Comparison of ENCODE assay signal across 9 cellular contexts in the genomic region with DNA sequence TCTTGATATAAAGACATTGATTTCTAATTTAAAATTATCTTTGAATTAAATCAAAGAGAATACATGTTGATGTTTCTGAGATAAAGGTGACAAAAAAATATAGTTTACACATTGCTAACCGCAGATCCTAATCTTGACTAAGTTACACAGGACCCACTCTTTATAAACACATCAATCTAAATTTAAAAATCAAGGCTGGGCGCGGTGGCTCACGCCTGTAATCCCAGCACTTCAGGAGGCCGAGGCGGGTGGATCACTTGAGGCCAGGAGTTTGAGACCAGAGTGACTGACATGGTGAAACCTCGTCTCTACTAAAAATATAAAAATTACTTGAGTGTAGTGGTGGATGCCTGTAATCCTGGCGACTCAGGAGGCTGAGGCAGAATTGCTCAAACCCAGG. TPM values are rescaled to one million over a fixed set of nuclear protein-coding genes. Genes with fewer than 3 reads are reported as not detected.
DNase-seq lines count a peak whose midpoint lies in the region; ATAC-seq and TF ChIP-seq lines count a peak whose summit lies in the region.
"Had no signal": no experiment of that assay in that cellular context is flagged by ENCODE, and none has a peak within 500 bp of the region (broad histone marks: within the 10 kb centered on the region; RNA-seq: fewer than 3 reads in every experiment).

No MANE protein-coding gene starts in this region.

- TF ChIP-seq POLR2A in right lobe of liver (IDR thresholded peaks at IDR 0.05): no peak

- no peaks in the 10 kb centered on the region for H3K9me3 ChIP-seq in right lobe of liver
- no peaks in the 10 kb centered on the region for H3K9me3 ChIP-seq in tibial artery

- peak overlapping the region; percentile 49 for H3K27ac Mint-ChIP-seq in activated naive CD4-positive, alpha-beta T cell treated with anti-CD3 and anti-CD28 coated beads, Interleukin-2, amount 10 ng/mL, durations not matched to agents 7 days and 5 days
- no peak overlapping the region for H3K27ac Mint-ChIP-seq in activated naive CD4-positive, alpha-beta T cell treated with anti-CD3 and anti-CD28 coated beads, Interleukin-2, amount 50 U/mL, for 72 hours
- H3K27ac Mint-ChIP-seq in activated T-helper 2 cell treated with anti-CD3 and anti-CD28 coated beads, Interferon-gamma antibody, Interleukin-2, Interleukin-4, amounts not matched to agents 10 μg/mL and 5 μg/mL and 100 μg/mL, durations not matched to agents 14 hours and 24 hours and 36 hours: no peak overlapping the region

- intact Hi-C loops in activated T-helper 2 cell treated with anti-CD3 and anti-CD28 coated beads, Interferon-gamma antibody, Interleukin-2, Interleukin-4, amounts not matched to agents 10 μg/mL and 5 μg/mL and 100 μg/mL, durations not matched to agents 14 hours and 24 hours and 36 hours (cut with micrococcal nuclease): no loop called here
- intact Hi-C loops in right lobe of liver (cut with DNase I): no loop called here
- intact Hi-C loops in tibial artery (cut with DNase I; ENCODE audit: low total_unique reads): no loop called here

- ATAC-seq in activated naive CD4-positive, alpha-beta T cell treated with anti-CD3 and anti-CD28 coated beads, Interleukin-2, amount 50 U/mL, for 72 hours: no peak
- ATAC-seq in right lobe of liver (no peak), HG03108 (IDR thresholded peaks at IDR 0.05; ENCODE audit: unreplicated experiment) (no peak)

- H3K4me3 Mint-ChIP-seq in activated naive CD4-positive, alpha-beta T cell treated with anti-CD3 and anti-CD28 coated beads, Interleukin-2, amount 10 ng/mL, durations not matched to agents 7 days and 5 days: peak overlapping the region; percentile 57
- peak overlapping the region; percentile 39 for H3K4me3 Mint-ChIP-seq in activated T-helper 2 cell treated with anti-CD3 and anti-CD28 coated beads, Interferon-gamma antibody, Interleukin-2, Interleukin-4, amounts not matched to agents 10 μg/mL and 5 μg/mL and 100 μg/mL, durations not matched to agents 14 hours and 24 hours and 36 hours (ENCODE audit: low read depth)

- peaks cover 0 to 1% (median 0%) of the 10 kb centered on the region in 4 donors for H3K36me3 ChIP-seq in right lobe of liver
- H3K36me3 ChIP-seq in tibial artery: peaks cover 0 to 5% (median 0%) of the 10 kb centered on the region in 3 donors

- POLR2A ChIA-PET in GM10248 (lab: Yijun Ruan, JAX): no interaction called here

- H3K4me1 ChIP-seq in right lobe of liver (peaks cover 0 to 13% (median 4%) of the 10 kb centered on the region in 4 donors), tibial artery (peaks cover 0 to 38% (median 16%) of the 10 kb centered on the region in 4 donors)

- CTCF ChIA-PET in activated naive CD4-positive, alpha-beta T cell treated with anti-CD3 and anti-CD28 coated beads, Interleukin-2, amount 10 ng/mL, durations not matched to agents 7 days and 5 days (lab: Charles Lee): interaction anchor here (4.2 kb wide), 1 partner anchor 12 kb away, joined by 33 read pairs; no protein-coding TSS in a partner anchor
- CTCF ChIA-PET in GM10248 (lab: Yijun Ruan, JAX): interaction anchor here (5.4 kb wide), 1 partner anchor 12 kb away, joined by 54 read pairs; no protein-coding TSS in a partner anchor

- 80% methylated on average over 8 of the region's 8 CpGs for WGBS in right lobe of liver (ENCODE audit: insufficient coverage, low coverage, low lambda C conversion rate, missing lambda C conversion rate)

- peaks cover 11% of the 10 kb centered on the region for H3K4me1 Mint-ChIP-seq in activated naive CD4-positive, alpha-beta T cell treated with anti-CD3 and anti-CD28 coated beads, Interleukin-2, amount 10 ng/mL, durations not matched to agents 7 days and 5 days
- peaks cover 8% of the 10 kb centered on the region for H3K4me1 Mint-ChIP-seq in activated T-helper 2 cell treated with anti-CD3 and anti-CD28 coated beads, Interferon-gamma antibody, Interleukin-2, Interleukin-4, amounts not matched to agents 10 μg/mL and 5 μg/mL and 100 μg/mL, durations not matched to agents 14 hours and 24 hours and 36 hours (ENCODE audit: low read depth)

- H3K27me3 ChIP-seq in right lobe of liver (no peaks in the 10 kb centered on the region), tibial artery (no peaks in the 10 kb centered on the region)

- H3K27ac ChIP-seq in right lobe of liver (peak overlapping the region; percentile 98 to 99 (median 99)), tibial artery (peak overlapping the region; percentile 98)

- no peaks in the 10 kb centered on the region for H3K9me3 Mint-ChIP-seq in activated naive CD4-positive, alpha-beta T cell treated with anti-CD3 and anti-CD28 coated beads, Interleukin-2, amount 10 ng/mL, durations not matched to agents 7 days and 5 days
- H3K9me3 Mint-ChIP-seq in activated naive CD4-positive, alpha-beta T cell treated with anti-CD3 and anti-CD28 coated beads, Interleukin-2, amount 50 U/mL, for 72 hours: no peaks in the 10 kb centered on the region
- H3K9me3 Mint-ChIP-seq in activated T-helper 2 cell treated with anti-CD3 and anti-CD28 coated beads, Interferon-gamma antibody, Interleukin-2, Interleukin-4, amounts not matched to agents 10 μg/mL and 5 μg/mL and 100 μg/mL, durations not matched to agents 14 hours and 24 hours and 36 hours: no peaks in the 10 kb centered on the region

- H3K36me3 Mint-ChIP-seq in activated naive CD4-positive, alpha-beta T cell treated with anti-CD3 and anti-CD28 coated beads, Interleukin-2, amount 10 ng/mL, durations not matched to agents 7 days and 5 days: no peaks in the 10 kb centered on the region
- peaks cover 0 to 10% of the 10 kb centered on the region in 2 donors for H3K36me3 Mint-ChIP-seq in activated naive CD4-positive, alpha-beta T cell treated with anti-CD3 and anti-CD28 coated beads, Interleukin-2, amount 50 U/mL, for 72 hours
- peaks cover 7% of the 10 kb centered on the region for H3K36me3 Mint-ChIP-seq in activated T-helper 2 cell treated with anti-CD3 and anti-CD28 coated beads, Interferon-gamma antibody, Interleukin-2, Interleukin-4, amounts not matched to agents 10 μg/mL and 5 μg/mL and 100 μg/mL, durations not matched to agents 14 hours and 24 hours and 36 hours (ENCODE audit: low read depth)

- no peak for DNase-seq in activated naive CD4-positive, alpha-beta T cell treated with anti-CD3 and anti-CD28 coated beads, Interleukin-2, amount 10 ng/mL, durations not matched to agents 7 days and 5 days
- DNase-seq in activated naive CD4-positive, alpha-beta T cell treated with anti-CD3 and anti-CD28 coated beads, Interleukin-2, amount 50 U/mL, for 72 hours (ENCODE audit: low spot score in 2 of 2): no peak
- no peak for DNase-seq in activated T-helper 2 cell treated with anti-CD3 and anti-CD28 coated beads, Interferon-gamma antibody, Interleukin-2, Interleukin-4, amounts not matched to agents 10 μg/mL and 5 μg/mL and 100 μg/mL, durations not matched to agents 14 hours and 24 hours and 36 hours (ENCODE audit: low spot score)
- DNase-seq in right lobe of liver (no peak), tibial artery (no peak), hypothalamus (lab: John Stamatoyannopoulos, UW) (no peak), GM10248 (ENCODE audit: extremely low spot score) (no peak)
- DNase-seq: head of caudate nucleus had no signal

- H3K27me3 Mint-ChIP-seq in activated naive CD4-positive, alpha-beta T cell treated with anti-CD3 and anti-CD28 coated beads, Interleukin-2, amount 10 ng/mL, durations not matched to agents 7 days and 5 days: no peaks in the 10 kb centered on the region
- no peaks in the 10 kb centered on the region for H3K27me3 Mint-ChIP-seq in activated T-helper 2 cell treated with anti-CD3 and anti-CD28 coated beads, Interferon-gamma antibody, Interleukin-2, Interleukin-4, amounts not matched to agents 10 μg/mL and 5 μg/mL and 100 μg/mL, durations not matched to agents 14 hours and 24 hours and 36 hours (ENCODE audit: low read depth)

- TF ChIP-seq CTCF in right lobe of liver (IDR thresholded peaks at IDR 0.05) (no peak), tibial artery (IDR thresholded peaks at IDR 0.05) (no peak), GM10248 (IDR thresholded peaks at IDR 0.05; ENCODE audit: control extremely low read depth, extremely low read depth, low read depth, missing control alignments) (no peak)

- H3K4me3 ChIP-seq in right lobe of liver: peak overlapping the region in 2 of 3 donors; percentile 87 to 94
- H3K4me3 ChIP-seq in tibial artery: peak overlapping the region; percentile 88 to 95

RNA-seq across cellular contexts. Expression of a gene that starts 1.9 kb away (rescaled TPM):
- total RNA-seq in activated naive CD4-positive, alpha-beta T cell treated with anti-CD3 and anti-CD28 coated beads, Interleukin-2, amount 50 U/mL, for 72 hours: 10 to 100 TPM; 23.3 to 47.3 TPM
- total RNA-seq in activated T-helper 2 cell treated with anti-CD3 and anti-CD28 coated beads, Interferon-gamma antibody, Interleukin-2, Interleukin-4, amounts not matched to agents 10 μg/mL and 5 μg/mL and 100 μg/mL, durations not matched to agents 14 hours and 24 hours and 36 hours: 45.2 and 47.6 TPM in 2 replicates
- 10 to 100 TPM; 19.8 to 48.4 (median 30.4) TPM for total RNA-seq in right lobe of liver
